In genomic region chr9:503331-503730, GRCh38 we compare ENCODE assay signal across 9 cellular contexts. TPM values are rescaled to one million over a fixed set of nuclear protein-coding genes. Genes with fewer than 3 reads are reported as not detected.
DNase-seq lines count a peak whose midpoint lies in the region; ATAC-seq and TF ChIP-seq lines count a peak whose summit lies in the region.
"Had no signal": no experiment of that assay in that cellular context is flagged by ENCODE, and none has a peak within 500 bp of the region (broad histone marks: within the 10 kb centered on the region; RNA-seq: fewer than 3 reads in every experiment).

No MANE protein-coding gene starts in this region.

- H3K79me2 ChIP-seq in DOHH2 (ENCODE audit: control insufficient read depth, low read length), result peaks cover 54% of the 10 kb centered on the region

- no peak overlapping the region for H3K23ac ChIP-seq in neuronal stem cell (ENCODE audit: low read depth, low read length, poor library complexity)

- no peak for TF ChIP-seq POLR2A in NB4 (IDR thresholded peaks at IDR 0.05; ENCODE audit: extremely low read depth, insufficient read length)

- no peak overlapping the region for H2BK12ac ChIP-seq in neuronal stem cell (ENCODE audit: low read length)

- H4K91ac ChIP-seq in neuronal stem cell (ENCODE audit: low read depth, low read length, poor library complexity), result no peak overlapping the region

- peaks cover 57% of the 10 kb centered on the region for H3K4me1 ChIP-seq in DOHH2 (ENCODE audit: control insufficient read depth, low read length)
- H3K4me1 ChIP-seq in ectodermal cell (ENCODE audit: control insufficient read depth, insufficient read depth, low read length), result peaks cover 3% of the 10 kb centered on the region
- peaks cover 4 to 5% of the 10 kb centered on the region in 2 donors for H3K4me1 ChIP-seq in neuronal stem cell (ENCODE audit: control insufficient read depth in 2 of 2, insufficient read depth in 1 of 2, low read depth in 1 of 2, low read length in 2 of 2)

- no peak overlapping the region for H2BK120ac ChIP-seq in neuronal stem cell (ENCODE audit: low read depth, low read length)

- H3K9me2 ChIP-seq in DOHH2 (replicated peaks; ENCODE audit: control insufficient read depth, low read length), result no peaks in the 10 kb centered on the region

- no peak for ATAC-seq in HG02571 (IDR thresholded peaks at IDR 0.05; ENCODE audit: unreplicated experiment)

- no peak overlapping the region for H2BK15ac ChIP-seq in neuronal stem cell (ENCODE audit: low read length)

- H3K4me2 ChIP-seq in DOHH2 (ENCODE audit: low read length) (peak overlapping the region; percentile 81), neuronal stem cell (ENCODE audit: insufficient read depth, low read length, poor library complexity, severe bottlenecking) (peak overlapping the region; percentile 89)

- 74 to 79% methylated on average over 9 of the region's 9 CpGs for WGBS in ectodermal cell, 2 experiments
- WGBS in neuronal stem cell (ENCODE audit: extremely low coverage in 2 of 2, insufficient read length in 2 of 2, insufficient replicate concordance in 1 of 2), 2 donors, result no CpG with 5 or more reads among the region's 9 CpGs

- H3K18ac ChIP-seq in neuronal stem cell (ENCODE audit: low read length), result no peak overlapping the region

- H3K27me3 ChIP-seq in DOHH2 (ENCODE audit: control insufficient read depth, low read length), result no peaks in the 10 kb centered on the region
- H3K27me3 ChIP-seq in ectodermal cell (ENCODE audit: control insufficient read depth, insufficient read depth, low read length, poor library complexity, severe bottlenecking), result peaks cover 41% of the 10 kb centered on the region
- peaks cover 5 to 16% (median 9%) of the 10 kb centered on the region in 3 experiments for H3K27me3 ChIP-seq in neuronal stem cell (ENCODE audit: control insufficient read depth in 3 of 3, insufficient read depth in 3 of 3, low read depth in 1 of 3, low read length in 3 of 3)

- H3K36me3 ChIP-seq in DOHH2 (ENCODE audit: control insufficient read depth, low read length) (peaks cover 19% of the 10 kb centered on the region), ectodermal cell (ENCODE audit: control insufficient read depth, insufficient read depth, low read length) (no peaks in the 10 kb centered on the region), neuronal stem cell (replicated peaks in 1 of 2; ENCODE audit: control insufficient read depth in 2 of 2, insufficient read depth in 2 of 2, low read length in 2 of 2) (no peaks in the 10 kb centered on the region)

- H3K79me1 ChIP-seq in neuronal stem cell (ENCODE audit: low read depth, low read length), result no peaks in the 10 kb centered on the region

- H2AFZ ChIP-seq in neuronal stem cell (ENCODE audit: low read length), result peak overlapping the region; percentile 93

- H2BK5ac ChIP-seq in neuronal stem cell (ENCODE audit: low read length), result no peak overlapping the region

- H3K14ac ChIP-seq in neuronal stem cell (ENCODE audit: low read length), result no peak overlapping the region

- no peaks in the 10 kb centered on the region; the same call in 1 of the 2 replicates for H4K20me1 ChIP-seq in DOHH2 (ENCODE audit: control insufficient read depth, insufficient read depth, low read depth, low read length)

- H3F3A ChIP-seq in DOHH2 (ENCODE audit: control insufficient read depth, insufficient read depth), result peaks cover 10% of the 10 kb centered on the region

- no peak overlapping the region for H3K4ac ChIP-seq in neuronal stem cell (ENCODE audit: low read length)

- peak overlapping the region; percentile 83 for H3K4me3 ChIP-seq in DOHH2 (ENCODE audit: low read length)
- peak overlapping the region; percentile 48 for H3K4me3 ChIP-seq in NB4 (ENCODE audit: low read depth, low read length)
- peak overlapping the region; percentile 55 for H3K4me3 ChIP-seq in ectodermal cell (ENCODE audit: insufficient read depth, low read depth, low read length)
- H3K4me3 ChIP-seq in neuronal stem cell (ENCODE audit: low read length in 2 of 2), result peak overlapping the region in 1 of 2 donors; percentile 50

- H3K27ac ChIP-seq in DOHH2 (ENCODE audit: low read depth, low read length), result peak overlapping the region; percentile 91
- H3K27ac ChIP-seq in ectodermal cell (ENCODE audit: insufficient read depth, low read depth, low read length, poor library complexity, severe bottlenecking), result no peak overlapping the region
- H3K27ac ChIP-seq in neuronal stem cell (replicated peaks; ENCODE audit: low read length), result no peak overlapping the region

- DNase-seq in NB4 (ENCODE audit: low read depth) (no peak), neuronal stem cell (ENCODE audit: low spot score) (no peak), activated gamma-delta T cell (lab: John Stamatoyannopoulos, UW) (no peak), NCI-H2171 (lab: John Stamatoyannopoulos, UW) (no peak), NCI-H2171 treated with DMSO at 0.1 percent for 48 hours (lab: John Stamatoyannopoulos, UW) (no peak)
- DNase-seq: NCI-H1092 treated with DMSO at 0.1 percent for 48 hours had no signal

- no peak overlapping the region for H2AK5ac ChIP-seq in neuronal stem cell (ENCODE audit: low read depth, low read length)

- H3K9me3 ChIP-seq in DOHH2 (ENCODE audit: control insufficient read depth, insufficient read depth, low read length), result no peaks in the 10 kb centered on the region
- H3K9me3 ChIP-seq in ectodermal cell (ENCODE audit: control insufficient read depth, low read length), result no peaks in the 10 kb centered on the region
- H3K9me3 ChIP-seq in neuronal stem cell (replicated peaks in 1 of 2; ENCODE audit: control insufficient read depth in 2 of 2, insufficient read depth in 1 of 2, low read depth in 1 of 2, low read length in 2 of 2), result peaks cover 2 to 6% of the 10 kb centered on the region in 2 donors

- TF ChIP-seq CTCF in DOHH2 (IDR thresholded peaks at IDR 0.05; ENCODE audit: low read depth, low read length, poor library complexity, severe bottlenecking) (peak; percentile 13), NB4 (IDR thresholded peaks at IDR 0.05; ENCODE audit: low read depth, low read length) (no peak)

- no peak overlapping the region for H4K8ac ChIP-seq in neuronal stem cell (ENCODE audit: low read depth, low read length)

- no peak overlapping the region for H3K9ac ChIP-seq in neuronal stem cell (ENCODE audit: low read depth, low read length, poor library complexity)

RNA-seq across cellular contexts. Expression of gene KANK1, which starts 1.2 kb away (rescaled TPM):
- 18.6 TPM for polyA plus RNA-seq in ectodermal cell (2013, experiment 1 of 4)
- 19.3 TPM for polyA plus RNA-seq in ectodermal cell (2013, experiment 2 of 4)
- polyA plus RNA-seq in ectodermal cell (2013, experiment 3 of 4), result 15.8 TPM
- polyA plus RNA-seq in ectodermal cell (2013, experiment 4 of 4), result 15.0 TPM
- 9.1 TPM for polyA plus RNA-seq in neuronal stem cell (2013, experiment 1 of 2)
- polyA plus RNA-seq in neuronal stem cell (2013, experiment 2 of 2), result 8.3 TPM
